In genomic region chr6:4351857-4352669, GRCh38 we compare ENCODE assay signal across 8 cellular contexts.
DNase-seq lines count a peak whose midpoint lies in the region; ATAC-seq, FAIRE-seq and TF ChIP-seq lines count a peak whose summit lies in the region.

No MANE protein-coding gene starts in this region.

- H3K4me3 Mint-ChIP-seq in astrocyte (ENCODE audit: unreplicated experiment) = peak overlapping the region; percentile 18
- H3K4me3 Mint-ChIP-seq in natural killer cell treated with Interleukin-12 subunit alpha and Interleukin-12 subunit beta and Interleukin-15 and Interleukin-18, amount 100 ng/mL, for 72 hours = no peak overlapping the region

- H3K4me1 Mint-ChIP-seq in astrocyte (ENCODE audit: low read depth, unreplicated experiment) = peaks cover 51% of the 10 kb centered on the region
- H3K4me1 Mint-ChIP-seq in natural killer cell treated with Interleukin-12 subunit alpha and Interleukin-12 subunit beta and Interleukin-15 and Interleukin-18, amount 100 ng/mL, for 72 hours (ENCODE audit: low read depth in 2 of 2) = no peaks in the 10 kb centered on the region

- H2AFZ ChIP-seq in astrocyte (ENCODE audit: low read depth, low read length) = peak overlapping the region; percentile 68

- H3K27ac Mint-ChIP-seq in astrocyte (ENCODE audit: unreplicated experiment) = peak overlapping the region; percentile 98
- H3K27ac Mint-ChIP-seq in natural killer cell treated with Interleukin-12 subunit alpha and Interleukin-12 subunit beta and Interleukin-15 and Interleukin-18, amount 100 ng/mL, for 72 hours = no peak overlapping the region

- no peaks in the 10 kb centered on the region for H3K27me3 ChIP-seq in astrocyte (ENCODE audit: insufficient read depth, low read length)
- no peaks in the 10 kb centered on the region for H3K27me3 ChIP-seq in right cardiac atrium (ENCODE audit: control insufficient read depth, insufficient read depth)
- no peaks in the 10 kb centered on the region for H3K27me3 ChIP-seq in sigmoid colon

- TF ChIP-seq POLR2A in H54 (IDR thresholded peaks at IDR 0.05; ENCODE audit: low read depth, low read length) = no peak
- no peak for TF ChIP-seq POLR2A in sigmoid colon (IDR thresholded peaks at IDR 0.05)

- H3K4me3 ChIP-seq in astrocyte (ENCODE audit: insufficient read depth, low read depth, low read length) (peak overlapping the region; percentile 40), right cardiac atrium (ENCODE audit: low read length) (peak overlapping the region; percentile 21), sigmoid colon (peak overlapping the region in 2 of 4 donors; percentile 13 to 28)

- DNase-seq in H54 (ENCODE audit: insufficient read length, low spot score) (peak; percentile 65), astrocyte (ENCODE audit: low read depth) (peak; percentile 94), right cardiac atrium (peak; percentile 90 to 92 (median 91)), sigmoid colon (peak; percentile 93), activated T-cell treated with anti-CD3 and anti-CD28 coated beads for 4 hours (no peak), NCI-H1105 (lab: John Stamatoyannopoulos, UW) (no peak)
- no peak for DNase-seq in natural killer cell treated with Interleukin-12 subunit alpha and Interleukin-12 subunit beta and Interleukin-15 and Interleukin-18, amount 100 ng/mL, for 72 hours (ENCODE audit: low spot score)

- peak overlapping the region; percentile 68 for H3K9ac ChIP-seq in astrocyte (ENCODE audit: low read length)

- peak overlapping the region; percentile 78 for H3K4me2 ChIP-seq in astrocyte (ENCODE audit: low read length)

- peaks cover 3% of the 10 kb centered on the region for H3K9me3 Mint-ChIP-seq in astrocyte (ENCODE audit: unreplicated experiment)
- peaks cover 2% of the 10 kb centered on the region for H3K9me3 Mint-ChIP-seq in natural killer cell treated with Interleukin-12 subunit alpha and Interleukin-12 subunit beta and Interleukin-15 and Interleukin-18, amount 100 ng/mL, for 72 hours

- TF ChIP-seq EP300 in sigmoid colon (IDR thresholded peaks at IDR 0.05) = peak in 3 of 4 donors; percentile 4 to 75 (median 42)

- H3K9me3 ChIP-seq in astrocyte (ENCODE audit: insufficient read depth, low read depth, low read length) (no peaks in the 10 kb centered on the region), right cardiac atrium (ENCODE audit: control insufficient read depth, low read length) (no peaks in the 10 kb centered on the region), sigmoid colon (no peaks in the 10 kb centered on the region)

- FAIRE-seq in H54 (lab: Jason Lieb, UNC) (peak; percentile 48), astrocyte (lab: Jason Lieb, UNC) (peak; percentile 56)

- 31% methylated on average over 20 of the region's 20 CpGs for WGBS in right cardiac atrium
- 75 to 82% methylated on average over 20 of the region's 20 CpGs for WGBS in sigmoid colon, 2 donors

- intact Hi-C loops in right cardiac atrium (cut with DNase I) (no loop called here), sigmoid colon (cut with DNase I) (loop anchor here (2.0 to 10.0 kb wide), 3 partner anchors 225 to 425 kb away; partner anchors contain the start of gene CDYL)

- H3K4me1 ChIP-seq in astrocyte (ENCODE audit: insufficient read depth, low read length) (peaks cover 42% of the 10 kb centered on the region), right cardiac atrium (ENCODE audit: control insufficient read depth, insufficient read depth, low read length) (peaks cover 19% of the 10 kb centered on the region), sigmoid colon (peaks cover 0 to 56% (median 53%) of the 10 kb centered on the region in 4 donors)

- no peaks in the 10 kb centered on the region for H3K27me3 Mint-ChIP-seq in astrocyte (ENCODE audit: low read depth, unreplicated experiment)
- peaks cover 16 to 39% of the 10 kb centered on the region in 2 donors for H3K27me3 Mint-ChIP-seq in natural killer cell treated with Interleukin-12 subunit alpha and Interleukin-12 subunit beta and Interleukin-15 and Interleukin-18, amount 100 ng/mL, for 72 hours

- H3K36me3 ChIP-seq in astrocyte (ENCODE audit: insufficient read depth, low read length) (no peaks in the 10 kb centered on the region), sigmoid colon (no peaks in the 10 kb centered on the region)

- TF ChIP-seq CTCF in astrocyte (IDR thresholded peaks at IDR 0.05; ENCODE audit: insufficient read depth, low read depth, low read length) = no peak
- TF ChIP-seq CTCF in sigmoid colon (IDR thresholded peaks at IDR 0.05) = no peak

- H3K79me2 ChIP-seq in astrocyte (ENCODE audit: insufficient read depth, low read length) = no peaks in the 10 kb centered on the region

- ATAC-seq in right cardiac atrium = peak; percentile 83 to 87
- ATAC-seq in natural killer cell treated with Interleukin-12 subunit alpha and Interleukin-12 subunit beta and Interleukin-15 and Interleukin-18, amount 100 ng/mL, for 72 hours = no peak
- ATAC-seq in GM19023 (IDR thresholded peaks at IDR 0.05; ENCODE audit: unreplicated experiment) = no peak

- H4K20me1 ChIP-seq in astrocyte (ENCODE audit: insufficient read depth, low read length) = no peaks in the 10 kb centered on the region

- H3K27ac ChIP-seq in astrocyte (ENCODE audit: low read depth, low read length) (peak overlapping the region; percentile 90), right cardiac atrium (ENCODE audit: low read length) (peak overlapping the region; percentile 58), sigmoid colon (peak overlapping the region; percentile 82 to 88 (median 84))

- no peaks in the 10 kb centered on the region for H3K36me3 Mint-ChIP-seq in astrocyte (ENCODE audit: low read depth, unreplicated experiment)
- no peaks in the 10 kb centered on the region for H3K36me3 Mint-ChIP-seq in natural killer cell treated with Interleukin-12 subunit alpha and Interleukin-12 subunit beta and Interleukin-15 and Interleukin-18, amount 100 ng/mL, for 72 hours

Comparison
In these comparisons a context has a peak if more than half of its experiments do, and no peak if none do; other contexts are left out.
1. DNase-seq: peak in H54 (single experiment), astrocyte (single experiment), right cardiac atrium (3 of 3) and sigmoid colon (single experiment); none in activated T-cell treated with anti-CD3 and anti-CD28 coated beads for 4 hours (single experiment), natural killer cell treated with Interleukin-12 subunit alpha and Interleukin-12 subunit beta and Interleukin-15 and Interleukin-18, amount 100 ng/mL, for 72 hours (single experiment) and NCI-H1105 (single experiment).
2. ATAC-seq: peak in right cardiac atrium (2 of 2); none in natural killer cell treated with Interleukin-12 subunit alpha and Interleukin-12 subunit beta and Interleukin-15 and Interleukin-18, amount 100 ng/mL, for 72 hours (0 of 2) and GM19023 (single experiment).
3. Peak in every context shown above with its lines, with median percentiles within 50 percentile points of each other: H3K27ac ChIP-seq.